ENCODE assay signal across 34 cellular contexts in the genomic region with DNA sequence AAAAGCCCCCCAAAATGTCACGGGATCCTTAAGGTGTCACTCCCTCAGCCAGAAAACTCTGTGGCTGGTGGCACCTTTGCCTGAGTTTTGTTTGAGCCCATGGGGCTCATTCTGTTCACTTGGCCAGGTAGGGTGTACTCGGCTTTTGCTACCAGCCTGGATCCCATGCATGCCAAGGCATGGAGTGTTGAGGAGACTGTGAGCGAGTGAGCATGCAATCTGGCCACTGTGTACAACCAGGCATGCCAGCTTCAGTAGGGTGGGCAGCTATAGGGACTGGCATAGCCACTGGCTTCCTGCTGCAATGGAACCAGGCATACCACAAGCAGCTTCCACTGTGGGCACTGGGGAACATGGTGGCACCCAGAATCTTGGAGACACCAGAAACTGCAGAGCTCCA.
"Had no signal": no experiment of that assay in that cellular context is flagged by ENCODE, and none has a peak within 500 bp of the region (broad histone marks: within the 10 kb centered on the region; RNA-seq: fewer than 3 reads in every experiment).

No MANE protein-coding gene starts in this region.

- H3K4me1 ChIP-seq: ascending aorta, breast epithelium, heart left ventricle had no signal

- H3K4me3 ChIP-seq: ascending aorta, breast epithelium, cardiac muscle cell, coronary artery, dorsolateral prefrontal cortex, heart left ventricle had no signal

- DNase-seq: activated CD4-positive, alpha-beta memory T cell treated with anti-CD3 and anti-CD28 coated beads for 36 hours; activated CD4-positive, alpha-beta T cell treated with anti-CD3 and anti-CD28 coated beads for 36 hours; activated CD4-positive, alpha-beta T cell treated with anti-CD3 and anti-CD28 coated beads, Interleukin-2, amount 10 ng/mL, durations not matched to agents 24 days and 14 days; activated CD4-positive, CD25-positive, alpha-beta regulatory T cell; activated CD4-positive, CD25-positive, alpha-beta regulatory T cell treated with anti-CD3 and anti-CD28 coated beads, Interleukin-2, amount 50 U/mL, for 72 hours; activated CD8-positive, alpha-beta memory T cell treated with anti-CD3 and anti-CD28 coated beads, Interleukin-2, amount 10 ng/mL, durations not matched to agents 7 days and 5 days; activated CD8-positive, alpha-beta memory T cell treated with anti-CD3 and anti-CD28 coated beads, Interleukin-2, amount 50 U/mL, for 4 hours; activated CD8-positive, alpha-beta T cell treated with anti-CD3 and anti-CD28 coated beads, Interleukin-2, amount 10 ng/mL, durations not matched to agents 7 days and 5 days; activated effector memory CD4-positive, alpha-beta T cell treated with anti-CD3 and anti-CD28 coated beads, Interleukin-2, amount 50 U/mL, for 16 hours; activated naive CD4-positive, alpha-beta T cell treated with anti-CD3 and anti-CD28 coated beads for 36 hours; activated naive CD8-positive, alpha-beta T cell treated with anti-CD3 and anti-CD28 coated beads, Interleukin-2, amount 10 ng/mL, durations not matched to agents 7 days and 5 days; activated T-cell treated with anti-CD3 and anti-CD28 coated beads, Interleukin-2, amount 50 U/mL, for 1 hour; activated T-cell treated with anti-CD3 and anti-CD28 coated beads, Interleukin-2, amount 50 U/mL, for 48 hours; amygdala; dorsolateral prefrontal cortex; effector memory CD4-positive, alpha-beta T cell; endodermal cell; foreskin fibroblast; glutamatergic neuron; heart left ventricle; T1000 had no signal

- H3K36me3 Mint-ChIP-seq: activated CD4-positive, alpha-beta memory T cell treated with anti-CD3 and anti-CD28 coated beads for 36 hours; activated CD8-positive, alpha-beta memory T cell treated with anti-CD3 and anti-CD28 coated beads, Interleukin-2, amount 10 ng/mL, durations not matched to agents 7 days and 5 days; activated naive CD4-positive, alpha-beta T cell treated with anti-CD3 and anti-CD28 coated beads, Interleukin-2, amount 50 U/mL, for 24 hours; activated naive CD8-positive, alpha-beta T cell treated with anti-CD3 and anti-CD28 coated beads, Interleukin-2, amount 10 ng/mL, durations not matched to agents 7 days and 5 days; brain had no signal

- H3K27me3 Mint-ChIP-seq: activated CD4-positive, alpha-beta memory T cell treated with anti-CD3 and anti-CD28 coated beads for 36 hours; activated CD4-positive, alpha-beta T cell treated with anti-CD3 and anti-CD28 coated beads for 36 hours; activated CD4-positive, alpha-beta T cell treated with anti-CD3 and anti-CD28 coated beads, Interleukin-2, amount 10 ng/mL, durations not matched to agents 24 days and 14 days; activated CD8-positive, alpha-beta memory T cell treated with anti-CD3 and anti-CD28 coated beads, Interleukin-2, amount 10 ng/mL, durations not matched to agents 7 days and 5 days; activated naive CD4-positive, alpha-beta T cell treated with anti-CD3 and anti-CD28 coated beads, Interleukin-2, amount 50 U/mL, for 24 hours; activated naive CD8-positive, alpha-beta T cell treated with anti-CD3 and anti-CD28 coated beads, Interleukin-2, amount 10 ng/mL, durations not matched to agents 7 days and 5 days; brain; central memory CD8-positive, alpha-beta T cell; dendritic cell treated with granulocyte-macrophage colony-stimulating factor and Interleukin-4, amounts not matched to agents 40 ng/mL and 50 ng/mL, for 4 days had no signal

- H3K36me3 ChIP-seq: ascending aorta, breast epithelium, cardiac muscle cell, heart left ventricle had no signal

- H3K27ac Mint-ChIP-seq: activated CD4-positive, alpha-beta memory T cell treated with anti-CD3 and anti-CD28 coated beads for 36 hours; activated CD4-positive, alpha-beta T cell treated with anti-CD3 and anti-CD28 coated beads for 36 hours; activated CD4-positive, alpha-beta T cell treated with anti-CD3 and anti-CD28 coated beads, Interleukin-2, amount 10 ng/mL, durations not matched to agents 24 days and 14 days; activated CD8-positive, alpha-beta memory T cell treated with anti-CD3 and anti-CD28 coated beads, Interleukin-2, amount 10 ng/mL, durations not matched to agents 7 days and 5 days; activated CD8-positive, alpha-beta T cell treated with anti-CD3 and anti-CD28 coated beads, Interleukin-2, amount 10 ng/mL, durations not matched to agents 7 days and 5 days; activated naive CD4-positive, alpha-beta T cell treated with anti-CD3 and anti-CD28 coated beads for 36 hours; activated naive CD4-positive, alpha-beta T cell treated with anti-CD3 and anti-CD28 coated beads, Interleukin-2, amount 50 U/mL, for 24 hours; activated naive CD8-positive, alpha-beta T cell treated with anti-CD3 and anti-CD28 coated beads, Interleukin-2, amount 10 ng/mL, durations not matched to agents 7 days and 5 days; activated T-helper 1 cell treated with anti-CD3 and anti-CD28 coated beads, Interleukin-12 subunit alpha, Interleukin-12 subunit beta, Interleukin-2, Interleukin-4 antibody, amounts not matched to agents 30 ng/mL and 10 ng/mL and 1 ng/mL, durations not matched to agents 14 hours and 24 hours and 36 hours; activated T-helper 2 cell treated with anti-CD3 and anti-CD28 coated beads, Interferon-gamma antibody, Interleukin-2, Interleukin-4, amounts not matched to agents 10 μg/mL and 5 μg/mL and 100 μg/mL, durations not matched to agents 14 hours and 24 hours and 36 hours; brain; dendritic cell treated with granulocyte-macrophage colony-stimulating factor and Interleukin-4, amounts not matched to agents 40 ng/mL and 50 ng/mL, for 4 days; endodermal cell; T-helper 1 cell treated with Interleukin-12 subunit alpha and Interleukin-12 subunit beta and Interleukin-4 antibody, amounts not matched to agents 30 μg/mL and 1 μg/mL, for 36 hours; T-helper 2 cell treated with Interferon-gamma antibody and Interleukin-4, amounts not matched to agents 5 μg/mL and 100 μg/mL, for 36 hours had no signal

- H3K4me3 Mint-ChIP-seq: activated CD4-positive, alpha-beta memory T cell treated with anti-CD3 and anti-CD28 coated beads for 36 hours; activated CD4-positive, alpha-beta T cell treated with anti-CD3 and anti-CD28 coated beads for 36 hours; activated CD4-positive, alpha-beta T cell treated with anti-CD3 and anti-CD28 coated beads, Interleukin-2, amount 10 ng/mL, durations not matched to agents 24 days and 14 days; activated CD8-positive, alpha-beta memory T cell treated with anti-CD3 and anti-CD28 coated beads, Interleukin-2, amount 10 ng/mL, durations not matched to agents 7 days and 5 days; activated CD8-positive, alpha-beta T cell treated with anti-CD3 and anti-CD28 coated beads, Interleukin-2, amount 10 ng/mL, durations not matched to agents 7 days and 5 days; activated naive CD4-positive, alpha-beta T cell treated with anti-CD3 and anti-CD28 coated beads for 36 hours; activated naive CD4-positive, alpha-beta T cell treated with anti-CD3 and anti-CD28 coated beads, Interleukin-2, amount 50 U/mL, for 24 hours; activated naive CD8-positive, alpha-beta T cell treated with anti-CD3 and anti-CD28 coated beads, Interleukin-2, amount 10 ng/mL, durations not matched to agents 7 days and 5 days; activated T-helper 1 cell treated with anti-CD3 and anti-CD28 coated beads, Interleukin-12 subunit alpha, Interleukin-12 subunit beta, Interleukin-2, Interleukin-4 antibody, amounts not matched to agents 30 ng/mL and 10 ng/mL and 1 ng/mL, durations not matched to agents 14 hours and 24 hours and 36 hours; brain; central memory CD8-positive, alpha-beta T cell; dendritic cell treated with granulocyte-macrophage colony-stimulating factor and Interleukin-4, amounts not matched to agents 40 ng/mL and 50 ng/mL, for 4 days; endodermal cell; T-helper 1 cell treated with Interleukin-12 subunit alpha and Interleukin-12 subunit beta and Interleukin-4 antibody, amounts not matched to agents 30 μg/mL and 1 μg/mL, for 36 hours; T-helper 2 cell treated with Interferon-gamma antibody and Interleukin-4, amounts not matched to agents 5 μg/mL and 100 μg/mL, for 36 hours had no signal

- H3K9me3 ChIP-seq: ascending aorta had no signal

- H3K27ac ChIP-seq: ascending aorta, breast epithelium, cardiac muscle cell, coronary artery, dorsolateral prefrontal cortex, heart left ventricle had no signal

- H3K4me1 Mint-ChIP-seq: activated CD4-positive, alpha-beta T cell treated with anti-CD3 and anti-CD28 coated beads for 36 hours; activated CD4-positive, alpha-beta T cell treated with anti-CD3 and anti-CD28 coated beads, Interleukin-2, amount 10 ng/mL, durations not matched to agents 24 days and 14 days; activated CD8-positive, alpha-beta memory T cell treated with anti-CD3 and anti-CD28 coated beads, Interleukin-2, amount 10 ng/mL, durations not matched to agents 7 days and 5 days; activated naive CD4-positive, alpha-beta T cell treated with anti-CD3 and anti-CD28 coated beads, Interleukin-2, amount 50 U/mL, for 24 hours; activated naive CD8-positive, alpha-beta T cell treated with anti-CD3 and anti-CD28 coated beads, Interleukin-2, amount 10 ng/mL, durations not matched to agents 7 days and 5 days; brain; central memory CD8-positive, alpha-beta T cell had no signal

- ATAC-seq: activated CD4-positive, alpha-beta T cell treated with anti-CD3 and anti-CD28 coated beads for 36 hours; activated CD8-positive, alpha-beta memory T cell treated with anti-CD3 and anti-CD28 coated beads, Interleukin-2, amount 10 ng/mL, durations not matched to agents 7 days and 5 days; activated CD8-positive, alpha-beta T cell treated with anti-CD3 and anti-CD28 coated beads, Interleukin-2, amount 10 ng/mL, durations not matched to agents 7 days and 5 days; esophagus mucosa; heart left ventricle had no signal

- H3K27me3 ChIP-seq: ascending aorta, breast epithelium, cardiac muscle cell, dorsolateral prefrontal cortex, heart left ventricle had no signal
